In genomic region chr9:136267261-136268111, GRCh38 we compare ENCODE assay signal across 9 cellular contexts. TPM values are rescaled to one million over a fixed set of nuclear protein-coding genes. Genes with fewer than 3 reads are reported as not detected.
DNase-seq lines count a peak whose midpoint lies in the region; ATAC-seq, FAIRE-seq and TF ChIP-seq lines count a peak whose summit lies in the region.
"Had no signal": no experiment of that assay in that cellular context is flagged by ENCODE, and none has a peak within 500 bp of the region (broad histone marks: within the 10 kb centered on the region; RNA-seq: fewer than 3 reads in every experiment).

No MANE protein-coding gene starts in this region.

- peak overlapping the region; percentile 60 for H3K4me3 ChIP-seq in BE2C (ENCODE audit: low read depth, low read length)
- peak overlapping the region in 3 of 4 donors; percentile 12 to 52 (median 21) for H3K4me3 ChIP-seq in pancreas
- H3K4me3 ChIP-seq in thyroid gland (replicated peaks in 1 of 3) = peak overlapping the region in 1 of 3 donors; percentile 28

- FAIRE-seq in pancreas (lab: Jason Lieb, UNC) = no peak
- FAIRE-seq: TTC549 had no signal

- H3K27me3 ChIP-seq in BE2C (no peaks in the 10 kb centered on the region), pancreas (no peaks in the 10 kb centered on the region), thyroid gland (no peaks in the 10 kb centered on the region)

- TF ChIP-seq CTCF in BE2C (IDR thresholded peaks at IDR 0.05; ENCODE audit: low read depth, low read length) (peak; percentile 43), pancreas (IDR thresholded peaks at IDR 0.05) (no peak), thyroid gland (IDR thresholded peaks at IDR 0.05) (peak in 1 of 6 experiments; percentile 13)

- H3K27ac Mint-ChIP-seq in activated naive CD4-positive, alpha-beta T cell treated with anti-CD3 and anti-CD28 coated beads, Interleukin-2, amount 50 U/mL, for 72 hours = peak overlapping the region; percentile 65 to 85

- H3K36me3 ChIP-seq in BE2C = no peaks in the 10 kb centered on the region
- H3K36me3 ChIP-seq in pancreas = no peaks in the 10 kb centered on the region
- H3K36me3 ChIP-seq in thyroid gland = no peaks in the 10 kb centered on the region

- intact Hi-C loops in Right ventricle myocardium superior (cut with DNase I) = no loop called here
- intact Hi-C loops in pancreas (cut with DNase I) = no loop called here
- intact Hi-C loops in thyroid gland (cut with DNase I) = no loop called here

- no peaks in the 10 kb centered on the region for H3K36me3 Mint-ChIP-seq in activated naive CD4-positive, alpha-beta T cell treated with anti-CD3 and anti-CD28 coated beads, Interleukin-2, amount 50 U/mL, for 72 hours

- H3K4me1 ChIP-seq in BE2C (peaks cover 8% of the 10 kb centered on the region), pancreas (peaks cover 0 to 5% (median 0%) of the 10 kb centered on the region in 3 donors), thyroid gland (peaks cover 4 to 9% of the 10 kb centered on the region in 2 donors)

- H3K9me3 Mint-ChIP-seq in activated naive CD4-positive, alpha-beta T cell treated with anti-CD3 and anti-CD28 coated beads, Interleukin-2, amount 50 U/mL, for 72 hours = no peaks in the 10 kb centered on the region

- peak overlapping the region in 2 of 4 donors; percentile 1 to 65 for H3K27ac ChIP-seq in pancreas
- no peak overlapping the region for H3K27ac ChIP-seq in thyroid gland

- peak; percentile 77 for ATAC-seq in GM19324 (IDR thresholded peaks at IDR 0.05; ENCODE audit: low FRiP score, unreplicated experiment)
- peak; percentile 96 for ATAC-seq in SK-N-SH treated with all-trans-retinoic acid at 6 μM for 48 hours
- ATAC-seq in activated naive CD4-positive, alpha-beta T cell treated with anti-CD3 and anti-CD28 coated beads, Interleukin-2, amount 50 U/mL, for 72 hours = peak; percentile 92 to 96
- ATAC-seq in Right ventricle myocardium superior (ENCODE audit: poor library complexity) = peak; percentile 99
- peak; percentile 96 to 99 (median 98) for ATAC-seq in pancreas

- TF ChIP-seq POLR2A in thyroid gland (IDR thresholded peaks at IDR 0.05) = peak in 1 of 2 donors; percentile 36

- 15 to 17% methylated on average over 57 to 60 of the region's 60 CpGs for WGBS in pancreas, 2 donors
- WGBS in thyroid gland, 2 donors = 11 to 28% methylated on average over 20 to 38 of the region's 60 CpGs

- DNase-seq in BE2C (peak; percentile 92), HPDE6-E6E7 (ENCODE audit: extremely low spot score) (peak; percentile 94), Right ventricle myocardium superior (peak; percentile 91), pancreas (peak; percentile 83 to 97 (median 90)), thyroid gland (peak; percentile 66 to 71)
- peak; percentile 77 to 88 for DNase-seq in activated naive CD4-positive, alpha-beta T cell treated with anti-CD3 and anti-CD28 coated beads, Interleukin-2, amount 50 U/mL, for 72 hours (ENCODE audit: low spot score in 2 of 2)

- H3K9me3 ChIP-seq in BE2C = no peaks in the 10 kb centered on the region
- no peaks in the 10 kb centered on the region for H3K9me3 ChIP-seq in pancreas
- H3K9me3 ChIP-seq in thyroid gland = no peaks in the 10 kb centered on the region

TF ChIP-seq in SK-N-SH treated with all-trans-retinoic acid at 6 μM for 48 hours, 23 proteins besides CTCF, POLR2A, EP300 and RAD21:
- TF ChIP-seq CSDC2 (CRISPR knock-in tag; IDR thresholded peaks at IDR 0.05) = no peak
- 0 out of 2 replicates have a peak, but pooled peaks have one; percentile 27 for TF ChIP-seq GLIS3 (CRISPR knock-in tag; IDR thresholded peaks at IDR 0.05)

RNA-seq across cellular contexts. Expression of gene QSOX2, which starts 21.9 kb away (rescaled TPM):
- 65.1 TPM for polyA plus RNA-seq in BE2C (2012; ENCODE audit: insufficient read depth, insufficient read length, low read depth)
- total RNA-seq in activated naive CD4-positive, alpha-beta T cell treated with anti-CD3 and anti-CD28 coated beads, Interleukin-2, amount 50 U/mL, for 72 hours = 10 to 100 TPM; 24.1 to 26.2 TPM
- total RNA-seq in Right ventricle myocardium superior = 7.7 TPM
- total RNA-seq in pancreas = 10 to 100 TPM in 3 of 6 donors, 1 to 10 TPM in 3; 6.8 to 11.0 (median 10.4) TPM
- 10 to 100 TPM; 12.2 to 19.1 TPM for polyA plus RNA-seq in pancreas
- 10 to 100 TPM in 3 of 4 donors, 1 to 10 TPM in 1; 8.9 to 19.1 (median 11.2) TPM for total RNA-seq in thyroid gland

RNA-seq across cellular contexts. Expression of gene CCDC187, which starts 36.4 kb away (rescaled TPM):
- polyA plus RNA-seq in BE2C (2012; ENCODE audit: insufficient read depth, insufficient read length, low read depth) = not detected
- under 1 TPM in 1 of 2 donors, not detected in 1; 0.02 TPM for total RNA-seq in activated naive CD4-positive, alpha-beta T cell treated with anti-CD3 and anti-CD28 coated beads, Interleukin-2, amount 50 U/mL, for 72 hours
- total RNA-seq in Right ventricle myocardium superior = not detected
- under 1 TPM; 0.14 to 0.58 (median 0.36) TPM for total RNA-seq in pancreas
- 1 to 10 TPM; 2.0 to 2.6 TPM for polyA plus RNA-seq in pancreas
- 1 to 10 TPM; 5.2 to 9.1 (median 6.2) TPM for total RNA-seq in thyroid gland

RNA-seq across cellular contexts. Expression of gene GPSM1, which starts 59.9 kb away (rescaled TPM):
- 131 TPM for polyA plus RNA-seq in BE2C (2012; ENCODE audit: insufficient read depth, insufficient read length, low read depth)
- total RNA-seq in activated naive CD4-positive, alpha-beta T cell treated with anti-CD3 and anti-CD28 coated beads, Interleukin-2, amount 50 U/mL, for 72 hours = 10 to 100 TPM in 1 of 2 donors, 1 to 10 TPM in 1; 8.5 to 12.3 TPM
- total RNA-seq in Right ventricle myocardium superior (50.3 TPM), pancreas (10 to 100 TPM in 4 of 6 donors, 1 to 10 TPM in 2; 6.8 to 22.7 (median 11.5) TPM), thyroid gland (10 to 100 TPM in 3 of 4 donors, 1 to 10 TPM in 1; 5.9 to 18.1 (median 12.2) TPM)
- 10 to 100 TPM; 33.7 to 54.4 TPM for polyA plus RNA-seq in pancreas
